13 cellular contexts compared by ENCODE assay signal in genomic region chr18:5284808-5285207, GRCh38. TPM values are rescaled to one million over a fixed set of nuclear protein-coding genes. Genes with fewer than 3 reads are reported as not detected.
DNase-seq lines count a peak whose midpoint lies in the region; ATAC-seq and TF ChIP-seq lines count a peak whose summit lies in the region.
"Had no signal": no experiment of that assay in that cellular context is flagged by ENCODE, and none has a peak within 500 bp of the region (broad histone marks: within the 10 kb centered on the region; RNA-seq: fewer than 3 reads in every experiment).

No MANE protein-coding gene starts in this region.

- DNase-seq in NCI-H2171 treated with DMSO at 0.1 percent for 48 hours (lab: John Stamatoyannopoulos, UW) (peak; percentile 53), NCI-H2171 (lab: John Stamatoyannopoulos, UW) (no peak), choroid plexus epithelial cell (ENCODE audit: low read depth) (peak; percentile 19), fibroblast of villous mesenchyme (ENCODE audit: low read depth) (peak; percentile 8)
- DNase-seq: H9, MV-4-11, NCI-H1436, NCI-H2227 treated with DMSO at 0.1 percent for 48 hours had no signal

- TF ChIP-seq CTCF in choroid plexus epithelial cell (conservative IDR thresholded peaks at IDR 0.05; ENCODE audit: low read depth, low read length), result no peak
- TF ChIP-seq CTCF in fibroblast of villous mesenchyme (IDR thresholded peaks at IDR 0.05; ENCODE audit: insufficient read depth, low read depth, low read length), result no peak

- ATAC-seq in GM19455 (IDR thresholded peaks at IDR 0.05; ENCODE audit: unreplicated experiment) (no peak), HG03159 (IDR thresholded peaks at IDR 0.05; ENCODE audit: unreplicated experiment) (no peak), GM19351 (IDR thresholded peaks at IDR 0.05; ENCODE audit: unreplicated experiment) (no peak)
- ATAC-seq: Panc1 had no signal

- H3K4me3 ChIP-seq in choroid plexus epithelial cell (ENCODE audit: low read depth, low read length) (no peak overlapping the region), fibroblast of villous mesenchyme (ENCODE audit: low read depth, low read length) (no peak overlapping the region)
- H3K4me3 ChIP-seq: BLaER1 treated with 17β-estradiol and CSF1 and Interleukin-3, amounts not matched to agents 10 nM and 100 nM had no signal

RNA-seq across cellular contexts. Expression of gene ZBTB14, which starts 10.7 kb away (rescaled TPM):
- 10.6 and 14.2 TPM in 2 replicates for total RNA-seq in fibroblast of villous mesenchyme
